ENCODE assay signal across 8 cellular contexts in the genomic region with DNA sequence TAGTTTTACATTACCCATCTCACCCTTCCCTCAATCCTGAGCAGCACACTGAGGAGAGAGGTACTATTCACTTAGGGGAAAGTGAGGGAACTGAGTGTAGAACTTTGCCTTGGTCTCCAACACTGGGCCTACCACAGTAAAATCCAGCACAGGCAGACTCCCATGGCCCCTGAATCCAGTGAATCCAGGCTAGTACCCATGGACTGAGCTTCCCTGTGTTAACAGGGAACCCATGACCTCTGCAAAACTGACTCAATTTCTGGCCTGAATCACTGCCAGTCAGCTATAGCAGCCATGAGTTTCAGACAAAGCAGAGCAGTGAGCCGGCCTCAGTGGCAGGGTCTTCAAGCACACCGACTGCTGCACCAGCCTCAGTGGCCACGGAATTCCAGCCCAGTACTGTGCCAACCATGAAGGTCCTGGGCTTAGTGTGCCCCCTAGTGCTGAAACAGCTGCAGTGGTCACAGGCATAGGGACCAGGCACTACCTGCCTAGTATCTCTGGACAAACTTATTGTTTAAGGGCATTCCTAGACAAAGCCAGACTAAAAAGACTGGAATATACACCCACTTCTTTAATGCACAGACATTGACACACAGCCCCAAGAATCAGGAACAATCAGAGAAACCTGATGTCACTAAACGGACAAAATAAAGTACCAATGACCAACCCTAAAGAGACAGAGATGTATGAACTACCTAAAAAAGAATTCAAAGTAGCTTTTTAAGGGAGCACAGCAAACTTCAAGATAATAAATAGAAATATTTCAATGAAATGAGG.
DNase-seq lines count a peak whose midpoint lies in the region; ATAC-seq and TF ChIP-seq lines count a peak whose summit lies in the region.

No MANE protein-coding gene starts in this region.

- H3K4me1 ChIP-seq in left lung = no peaks in the 10 kb centered on the region
- no peaks in the 10 kb centered on the region for H3K4me1 ChIP-seq in psoas muscle

- H3K9me3 ChIP-seq in left lung (peaks cover 0 to 36% of the 10 kb centered on the region in 2 donors), psoas muscle (peaks cover 14% of the 10 kb centered on the region)

- H3K4me3 ChIP-seq in left lung = no peak overlapping the region
- H3K4me3 ChIP-seq in psoas muscle = no peak overlapping the region

- 54 to 62% (median 60%) methylated on average over 4 of the region's 4 CpGs for WGBS in psoas muscle, 3 donors

- intact Hi-C loops in left lung (cut with DNase I) (no loop called here), psoas muscle (cut with DNase I) (no loop called here)

- TF ChIP-seq CTCF in left lung (IDR thresholded peaks at IDR 0.05) (peak in 1 of 2 donors; percentile 14), psoas muscle (IDR thresholded peaks at IDR 0.05) (no peak)

- H3K27me3 ChIP-seq in left lung (no peaks in the 10 kb centered on the region), psoas muscle (ENCODE audit: insufficient read depth in 3 of 3, low read length in 2 of 3) (no peaks in the 10 kb centered on the region)

- H3K27ac ChIP-seq in left lung (no peak overlapping the region), psoas muscle (no peak overlapping the region)

- peak; percentile 65 for ATAC-seq in left lung
- no peak for ATAC-seq in HG03460 (IDR thresholded peaks at IDR 0.05; ENCODE audit: unreplicated experiment)
- ATAC-seq in HG03159 (IDR thresholded peaks at IDR 0.05; ENCODE audit: unreplicated experiment) = no peak
- ATAC-seq in psoas muscle = no peak

- peak; percentile 52 for DNase-seq in ELR (ENCODE audit: low read depth)
- DNase-seq in HK-2 (ENCODE audit: unreplicated experiment) = peak; percentile 21
- DNase-seq in activated T-cell treated with anti-CD3 and anti-CD28 coated beads, Interleukin-2, amount 50 U/mL, for 48 hours = peak; percentile 45 to 55
- DNase-seq in left lung = no peak
- no peak for DNase-seq in C1 segment of cervical spinal cord (lab: John Stamatoyannopoulos, UW)
- DNase-seq in psoas muscle = no peak

- H3K36me3 ChIP-seq in left lung = no peaks in the 10 kb centered on the region
- no peaks in the 10 kb centered on the region for H3K36me3 ChIP-seq in psoas muscle (ENCODE audit: insufficient read depth in 1 of 2, low read depth in 1 of 2)

Comparison
In these comparisons a context has a peak if more than half of its experiments do, and no peak if none do; other contexts are left out.
1. DNase-seq: peak in ELR (single experiment), HK-2 (single experiment) and activated T-cell treated with anti-CD3 and anti-CD28 coated beads, Interleukin-2, amount 50 U/mL, for 48 hours (2 of 2); none in left lung (0 of 2), C1 segment of cervical spinal cord (0 of 14) and psoas muscle (0 of 2).